ENCODE assay signal across 11 cellular contexts in the genomic region with DNA sequence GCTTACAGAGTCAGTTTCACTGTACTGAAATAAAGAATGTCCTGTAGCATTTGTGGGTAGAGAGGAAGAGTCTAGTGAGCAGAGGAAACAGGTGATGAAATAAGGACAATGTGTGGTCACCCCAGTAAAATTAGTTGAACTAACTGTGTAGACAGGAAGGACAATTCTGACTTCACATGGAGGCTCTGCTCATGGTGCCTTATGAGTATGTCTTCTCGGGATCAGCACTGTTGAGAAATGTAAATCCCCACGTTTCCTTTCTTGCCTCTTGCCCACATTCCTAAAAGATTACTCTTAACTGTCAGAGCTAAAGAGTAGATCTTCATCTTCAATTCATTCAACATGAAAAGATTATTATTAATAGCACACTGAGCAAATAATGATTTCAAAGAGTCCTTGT.
DNase-seq lines count a peak whose midpoint lies in the region; ATAC-seq and TF ChIP-seq lines count a peak whose summit lies in the region.
"Had no signal": no experiment of that assay in that cellular context is flagged by ENCODE, and none has a peak within 500 bp of the region (broad histone marks: within the 10 kb centered on the region; RNA-seq: fewer than 3 reads in every experiment).

No MANE protein-coding gene starts in this region.

- no peaks in the 10 kb centered on the region for H3K27me3 ChIP-seq in PC-3 (ENCODE audit: low read length)

- H3K27ac Mint-ChIP-seq in activated naive CD4-positive, alpha-beta T cell treated with anti-CD3 and anti-CD28 coated beads, Interleukin-2, amount 10 ng/mL, durations not matched to agents 7 days and 5 days, result no peak overlapping the region
- H3K27ac Mint-ChIP-seq: activated naive CD8-positive, alpha-beta T cell treated with anti-CD3 and anti-CD28 coated beads, Interleukin-2, amount 50 U/mL, for 24 hours; nephron progenitor cell had no signal

- no peaks in the 10 kb centered on the region for H3K9me2 ChIP-seq in PC-3 (replicated peaks; ENCODE audit: low read length)

- H3F3A ChIP-seq in PC-3 (ENCODE audit: low read length, unreplicated experiment), result no peaks in the 10 kb centered on the region

- H4K20me1 ChIP-seq in PC-3 (ENCODE audit: low read length), result no peaks in the 10 kb centered on the region

- H3K9me3 Mint-ChIP-seq in activated naive CD4-positive, alpha-beta T cell treated with anti-CD3 and anti-CD28 coated beads, Interleukin-2, amount 10 ng/mL, durations not matched to agents 7 days and 5 days, result peaks cover 5% of the 10 kb centered on the region
- H3K9me3 Mint-ChIP-seq: nephron progenitor cell had no signal

- H3K9ac ChIP-seq in PC-3 (ENCODE audit: low read length), result no peak overlapping the region

- intact Hi-C loops in PC-3 (cut with micrococcal nuclease), result no loop called here

- H3K4me1 Mint-ChIP-seq in activated naive CD4-positive, alpha-beta T cell treated with anti-CD3 and anti-CD28 coated beads, Interleukin-2, amount 10 ng/mL, durations not matched to agents 7 days and 5 days, result no peaks in the 10 kb centered on the region
- H3K4me1 Mint-ChIP-seq: activated naive CD8-positive, alpha-beta T cell treated with anti-CD3 and anti-CD28 coated beads, Interleukin-2, amount 50 U/mL, for 24 hours; nephron progenitor cell had no signal

- H3K27ac ChIP-seq in PC-3 (ENCODE audit: low read length), result peak overlapping the region; percentile 57
- peak overlapping the region; percentile 97 for H3K27ac ChIP-seq in epithelial cell of prostate

- H3K79me2 ChIP-seq in PC-3 (ENCODE audit: low read length), result no peaks in the 10 kb centered on the region

- TF ChIP-seq CTCF in PC-3 (conservative IDR thresholded peaks at IDR 0.05; ENCODE audit: low read depth, low read length) (no peak), retinal pigment epithelial cell (conservative IDR thresholded peaks at IDR 0.05; ENCODE audit: low read depth, low read length) (no peak)

- ATAC-seq in PC-3, result no peak
- no peak for ATAC-seq in GM19023 (IDR thresholded peaks at IDR 0.05; ENCODE audit: unreplicated experiment)
- no peak for ATAC-seq in GM21576 (IDR thresholded peaks at IDR 0.05; ENCODE audit: unreplicated experiment)
- ATAC-seq: activated naive CD8-positive, alpha-beta T cell treated with anti-CD3 and anti-CD28 coated beads, Interleukin-2, amount 50 U/mL, for 24 hours had no signal

- DNase-seq in GM04504 (ENCODE audit: low read depth) (peak; percentile 43), PC-3 (peak; percentile 69), epithelial cell of prostate (ENCODE audit: low read depth, low spot score) (no peak), retinal pigment epithelial cell (ENCODE audit: low read depth) (peak; percentile 65), HUDEP-2 (lab: John Stamatoyannopoulos, UW; ENCODE audit: unreplicated experiment in 76 of 76) (no peak)
- DNase-seq in activated naive CD4-positive, alpha-beta T cell treated with anti-CD3 and anti-CD28 coated beads, Interleukin-2, amount 10 ng/mL, durations not matched to agents 7 days and 5 days, result no peak
- DNase-seq: activated CD4-positive, alpha-beta T cell treated with anti-CD3 and anti-CD28 coated beads, Interleukin-2, amount 50 U/mL, for 1 hour; activated naive CD8-positive, alpha-beta T cell treated with anti-CD3 and anti-CD28 coated beads, Interleukin-2, amount 50 U/mL, for 24 hours; nephron progenitor cell had no signal

- H3K4me3 Mint-ChIP-seq in activated naive CD4-positive, alpha-beta T cell treated with anti-CD3 and anti-CD28 coated beads, Interleukin-2, amount 10 ng/mL, durations not matched to agents 7 days and 5 days, result no peak overlapping the region
- H3K4me3 Mint-ChIP-seq: activated naive CD8-positive, alpha-beta T cell treated with anti-CD3 and anti-CD28 coated beads, Interleukin-2, amount 50 U/mL, for 24 hours; nephron progenitor cell had no signal

- 0 out of 2 replicates have a peak overlapping the region, but pooled peaks have one; percentile 20 for H2AFZ ChIP-seq in PC-3 (ENCODE audit: low read length)

- CTCF ChIA-PET in PC-3 (lab: Charles Lee), result no interaction called here
- CTCF ChIA-PET in activated naive CD4-positive, alpha-beta T cell treated with anti-CD3 and anti-CD28 coated beads, Interleukin-2, amount 10 ng/mL, durations not matched to agents 7 days and 5 days (lab: Charles Lee), result no interaction called here

- H3K4me1 ChIP-seq in PC-3 (ENCODE audit: insufficient read depth, low read length), result peaks cover 12% of the 10 kb centered on the region

- H3K36me3 ChIP-seq in PC-3 (ENCODE audit: low read depth, low read length), result no peaks in the 10 kb centered on the region

- H3K4me3 ChIP-seq in PC-3 (ENCODE audit: low read length) (no peak overlapping the region), retinal pigment epithelial cell (ENCODE audit: low read length) (no peak overlapping the region)

- no peaks in the 10 kb centered on the region for H3K27me3 Mint-ChIP-seq in activated naive CD4-positive, alpha-beta T cell treated with anti-CD3 and anti-CD28 coated beads, Interleukin-2, amount 10 ng/mL, durations not matched to agents 7 days and 5 days
- H3K27me3 Mint-ChIP-seq: activated naive CD8-positive, alpha-beta T cell treated with anti-CD3 and anti-CD28 coated beads, Interleukin-2, amount 50 U/mL, for 24 hours had no signal

- POLR2A ChIA-PET in PC-3 (lab: Charles Lee; ENCODE audit: unreplicated experiment), result no interaction called here

- no peaks in the 10 kb centered on the region for H3K9me3 ChIP-seq in PC-3 (ENCODE audit: low read length)

- no TSS peak for BruUV-seq in PC-3 (replicated peaks; lab: Mats Ljungman, UMichigan)

- peak overlapping the region; percentile 55 for H3K4me2 ChIP-seq in PC-3 (ENCODE audit: low read length)

- H3K36me3 Mint-ChIP-seq in activated naive CD4-positive, alpha-beta T cell treated with anti-CD3 and anti-CD28 coated beads, Interleukin-2, amount 10 ng/mL, durations not matched to agents 7 days and 5 days, result no peaks in the 10 kb centered on the region

Comparison
In these comparisons a context has a peak if more than half of its experiments do, and no peak if none do; other contexts are left out.
1. DNase-seq: peak in GM04504 (single experiment), PC-3 (single experiment) and retinal pigment epithelial cell (single experiment); none in epithelial cell of prostate (single experiment), activated naive CD4-positive, alpha-beta T cell treated with anti-CD3 and anti-CD28 coated beads, Interleukin-2, amount 10 ng/mL, durations not matched to agents 7 days and 5 days (single experiment) and HUDEP-2 (0 of 76).